8 cellular contexts compared by ENCODE assay signal in genomic region chr2:178522950-178523595, GRCh38. TPM values are rescaled to one million over a fixed set of nuclear protein-coding genes. Genes with fewer than 3 reads are reported as not detected.
DNase-seq lines count a peak whose midpoint lies in the region; ATAC-seq, FAIRE-seq and TF ChIP-seq lines count a peak whose summit lies in the region.

No MANE protein-coding gene starts in this region.

- TF ChIP-seq POLR2A in esophagus squamous epithelium (IDR thresholded peaks at IDR 0.05): peak in 2 of 4 donors; percentile 30 to 61

- H4K20me1 ChIP-seq in OCI-LY3 (ENCODE audit: insufficient read depth, low read length): peaks cover 12% of the 10 kb centered on the region; the same call in 1 of the 2 replicates

- H3K4me3 ChIP-seq in OCI-LY3 (ENCODE audit: low read length) (peak overlapping the region; percentile 90), esophagus squamous epithelium (peak overlapping the region; percentile 58 to 86 (median 72)), muscle layer of duodenum (ENCODE audit: low read depth in 1 of 2, low read length in 2 of 2) (peak overlapping the region; percentile 81 to 88)

- H3K4me1 ChIP-seq in OCI-LY3 (ENCODE audit: low read length) (peaks cover 32% of the 10 kb centered on the region), esophagus squamous epithelium (peaks cover 0 to 9% (median 0%) of the 10 kb centered on the region in 3 donors), muscle layer of duodenum (ENCODE audit: control insufficient read depth in 1 of 2, insufficient read depth in 2 of 2, low read length in 2 of 2) (no peaks in the 10 kb centered on the region)

- H3K4me2 ChIP-seq in OCI-LY3 (ENCODE audit: low read length): peak overlapping the region; percentile 83

- H3K79me2 ChIP-seq in OCI-LY3 (ENCODE audit: low read length): peaks cover 38% of the 10 kb centered on the region

- FAIRE-seq in GM19239 (lab: Jason Lieb, UNC): peak; percentile 97

- TF ChIP-seq CTCF in C4-2B (conservative IDR thresholded peaks at IDR 0.05) (peak; percentile 87), OCI-LY3 (IDR thresholded peaks at IDR 0.05; ENCODE audit: low read depth, low read length) (peak; percentile 76), esophagus squamous epithelium (IDR thresholded peaks at IDR 0.05) (peak; percentile 51 to 76 (median 63))

- intact Hi-C loops in esophagus squamous epithelium (cut with DNase I): no loop called here

- 3 to 37% methylated on average over 19 to 22 of the region's 25 CpGs for WGBS in esophagus squamous epithelium, 2 donors

- H3K4me3 Mint-ChIP-seq in activated T-cell treated with anti-CD3 and anti-CD28 coated beads, Interleukin-2, amount 50 U/mL, for 4 hours: peak overlapping the region; percentile 93

- H3K27me3 ChIP-seq in OCI-LY3 (ENCODE audit: low read depth, low read length): no peaks in the 10 kb centered on the region
- H3K27me3 ChIP-seq in esophagus squamous epithelium: no peaks in the 10 kb centered on the region
- H3K27me3 ChIP-seq in muscle layer of duodenum (ENCODE audit: low read depth, low read length): no peaks in the 10 kb centered on the region

- H3K36me3 Mint-ChIP-seq in activated T-cell treated with anti-CD3 and anti-CD28 coated beads, Interleukin-2, amount 50 U/mL, for 4 hours (ENCODE audit: insufficient read depth): peaks cover 21% of the 10 kb centered on the region

- peaks cover 8% of the 10 kb centered on the region for H3K9me3 Mint-ChIP-seq in activated T-cell treated with anti-CD3 and anti-CD28 coated beads, Interleukin-2, amount 50 U/mL, for 4 hours

- peak overlapping the region; percentile 76 for H3K27ac ChIP-seq in C4-2B
- peak overlapping the region; percentile 37 for H3K27ac ChIP-seq in OCI-LY3 (ENCODE audit: low read length)
- H3K27ac ChIP-seq in esophagus squamous epithelium: peak overlapping the region; percentile 77 to 90 (median 86)
- peak overlapping the region; percentile 82 for H3K27ac ChIP-seq in muscle layer of duodenum (ENCODE audit: low read length)

- H3K4me1 Mint-ChIP-seq in activated T-cell treated with anti-CD3 and anti-CD28 coated beads, Interleukin-2, amount 50 U/mL, for 4 hours (ENCODE audit: low read depth): peaks cover 33% of the 10 kb centered on the region

- no peaks in the 10 kb centered on the region for H3K9me3 ChIP-seq in OCI-LY3 (ENCODE audit: insufficient read depth, low read length)
- no peaks in the 10 kb centered on the region for H3K9me3 ChIP-seq in esophagus squamous epithelium
- H3K9me3 ChIP-seq in muscle layer of duodenum (ENCODE audit: control insufficient read depth in 1 of 2, low read length in 2 of 2): no peaks in the 10 kb centered on the region

- peak overlapping the region; percentile 86 for H3K9ac ChIP-seq in OCI-LY3 (ENCODE audit: low read length)

- no peaks in the 10 kb centered on the region for H3K27me3 Mint-ChIP-seq in activated T-cell treated with anti-CD3 and anti-CD28 coated beads, Interleukin-2, amount 50 U/mL, for 4 hours (ENCODE audit: low read depth)

- H2AFZ ChIP-seq in OCI-LY3 (ENCODE audit: low read depth, low read length): peak overlapping the region; percentile 88

- DNase-seq in GM19239 (ENCODE audit: insufficient read length, low spot score): peak; percentile 48
- DNase-seq in activated T-cell treated with anti-CD3 and anti-CD28 coated beads, Interleukin-2, amount 50 U/mL, for 4 hours: peak; percentile 81
- DNase-seq in esophagus squamous epithelium (lab: John Stamatoyannopoulos, UW): peak; percentile 43
- peak; percentile 55 to 64 for DNase-seq in stimulated activated CD8-positive, alpha-beta memory T cell treated with anti-CD3 and anti-CD28 coated beads, Interleukin-7, amount 100 ng/mL, for 1 hour (ENCODE audit: low read depth in 2 of 2)

- H3K36me3 ChIP-seq in OCI-LY3 (replicated peaks; ENCODE audit: low read depth, low read length): peaks cover under 1% of the 10 kb centered on the region
- peaks cover 0 to 10% (median 0%) of the 10 kb centered on the region in 3 donors for H3K36me3 ChIP-seq in esophagus squamous epithelium
- peaks cover 9 to 12% of the 10 kb centered on the region in 2 donors for H3K36me3 ChIP-seq in muscle layer of duodenum (ENCODE audit: control insufficient read depth in 1 of 2, insufficient read depth in 2 of 2, low read length in 2 of 2)

- peak; percentile 93 for ATAC-seq in HG03460 (IDR thresholded peaks at IDR 0.05; ENCODE audit: unreplicated experiment)
- peak; percentile 91 for ATAC-seq in activated T-cell treated with anti-CD3 and anti-CD28 coated beads, Interleukin-2, amount 50 U/mL, for 4 hours

RNA-seq across cellular contexts. Expression of gene PLEKHA3, which starts 42.8 kb away (rescaled TPM):
- 10 to 100 TPM; 24.8 to 28.1 (median 26.6) TPM for total RNA-seq in activated T-cell treated with anti-CD3 and anti-CD28 coated beads, Interleukin-2, amount 50 U/mL, for 4 hours
- 10 to 100 TPM in 2 of 4 donors, 1 to 10 TPM in 2; 3.2 to 12.2 (median 7.2) TPM for total RNA-seq in esophagus squamous epithelium

RNA-seq across cellular contexts. Expression of gene FKBP7, which starts 44.7 kb away (rescaled TPM):
- total RNA-seq in activated T-cell treated with anti-CD3 and anti-CD28 coated beads, Interleukin-2, amount 50 U/mL, for 4 hours: 1 to 10 TPM; 2.0 to 2.9 (median 2.5) TPM
- total RNA-seq in esophagus squamous epithelium: 10 to 100 TPM in 1 of 4 donors, 1 to 10 TPM in 1, under 1 TPM in 2; 0.83 to 10.5 (median 1.4) TPM

Comparison
In these comparisons a context has a peak if more than half of its experiments do, and no peak if none do; other contexts are left out.
1. Peak in every context shown above with its lines: DNase-seq, ATAC-seq, H3K4me3 ChIP-seq and H3K27ac ChIP-seq.